In the genomic region with DNA sequence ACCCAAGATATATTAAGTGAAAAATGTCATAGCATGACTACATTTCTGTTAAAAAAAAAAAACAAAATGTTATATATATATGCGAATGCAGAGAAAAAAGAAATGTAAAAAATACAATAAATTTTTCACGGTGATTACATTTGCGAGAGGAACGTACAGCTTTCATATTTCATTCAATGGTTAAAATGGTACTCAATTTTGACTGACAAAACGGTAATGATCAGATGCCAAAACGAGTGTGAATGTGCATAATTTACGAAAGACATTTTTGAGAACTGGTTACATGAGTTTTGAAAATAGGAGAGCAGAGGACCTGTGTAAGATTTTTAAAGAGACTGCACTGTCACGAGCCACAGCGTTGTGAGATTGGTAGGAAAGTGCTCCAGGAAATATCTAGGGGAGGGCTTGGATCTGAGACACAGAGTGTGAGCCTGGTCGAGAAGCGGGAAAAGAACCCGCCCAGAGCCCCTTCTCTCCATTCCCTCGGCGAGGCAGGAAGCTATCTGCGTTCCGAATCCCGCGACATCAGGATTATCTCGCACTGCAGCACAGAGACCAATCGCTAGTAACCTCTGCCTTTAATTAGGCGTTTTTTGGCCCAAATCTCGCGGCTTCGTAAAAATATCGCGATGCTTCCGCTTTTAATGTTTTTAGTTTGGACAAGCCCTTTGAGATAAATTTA, we compare ENCODE assay signal across 8 cellular contexts. TPM values are rescaled to one million over a fixed set of nuclear protein-coding genes. Genes with fewer than 3 reads are reported as not detected.
DNase-seq lines count a peak whose midpoint lies in the region; ATAC-seq and TF ChIP-seq lines count a peak whose summit lies in the region.

No MANE protein-coding gene starts in this region.

- H3K4me3 ChIP-seq in left ventricle myocardium inferior: peak overlapping the region; percentile 78
- peak overlapping the region; percentile 70 for H3K4me3 ChIP-seq in upper lobe of right lung

- TF ChIP-seq CTCF in GM13976 (IDR thresholded peaks at IDR 0.05; ENCODE audit: borderline replicate concordance, control extremely low read depth, extremely low read depth, insufficient read depth, missing control alignments): no peak
- TF ChIP-seq CTCF in left ventricle myocardium inferior (IDR thresholded peaks at IDR 0.05; ENCODE audit: borderline replicate concordance): no peak
- TF ChIP-seq CTCF in upper lobe of right lung (IDR thresholded peaks at IDR 0.05): no peak

- DNase-seq in GM13976 (ENCODE audit: low spot score): peak; percentile 90
- peak; percentile 95 for DNase-seq in NCI-H146 (lab: John Stamatoyannopoulos, UW)
- peak; percentile 79 to 93 (median 89) for DNase-seq in T-cell
- peak; percentile 30 to 91 (median 78) for DNase-seq in amygdala (lab: John Stamatoyannopoulos, UW)
- DNase-seq in left ventricle myocardium inferior: peak; percentile 91
- peak; percentile 96 for DNase-seq in posterior vena cava (ENCODE audit: low spot score)
- DNase-seq in upper lobe of right lung: peak; percentile 90

- H3K27ac ChIP-seq in left ventricle myocardium inferior (replicated peaks): peak overlapping the region; percentile 96
- H3K27ac ChIP-seq in upper lobe of right lung: peak overlapping the region; percentile 99

- H3K9me3 Mint-ChIP-seq in T-cell: no peaks in the 10 kb centered on the region

- peak overlapping the region; percentile 97 to 99 (median 98) for H3K4me3 Mint-ChIP-seq in T-cell

- H3K9me3 ChIP-seq in left ventricle myocardium inferior (replicated peaks) (no peaks in the 10 kb centered on the region), upper lobe of right lung (no peaks in the 10 kb centered on the region)

- H3K4me1 Mint-ChIP-seq in T-cell: peaks cover 15 to 29% (median 21%) of the 10 kb centered on the region in 3 donors

- in situ Hi-C loops in GM13976 (cut with MboI; ENCODE audit: low sequenced_read_pairs, unreplicated experiment): no loop called here

- H3K4me1 ChIP-seq in left ventricle myocardium inferior: peaks cover 24% of the 10 kb centered on the region
- H3K4me1 ChIP-seq in upper lobe of right lung: peaks cover 11% of the 10 kb centered on the region

- CTCF ChIA-PET in T-cell (lab: Charles Lee): interaction anchor here in 1 of 2 donors (0.9 to 3.6 kb wide), 6 partner anchors 9 to 57 kb away, joined by 3 to 26 read pairs (median 6); no protein-coding TSS in a partner anchor

- H3K36me3 Mint-ChIP-seq in T-cell: peaks cover 4% of the 10 kb centered on the region

- ATAC-seq in HG02852 (IDR thresholded peaks at IDR 0.05; ENCODE audit: unreplicated experiment) (peak; percentile 72), T-cell (replicated peaks in 1 of 4) (peak; percentile 75 to 77 (median 77)), upper lobe of right lung (peak; percentile 92)

- H3K27ac Mint-ChIP-seq in T-cell: peak overlapping the region; percentile 99 to 100

- intact Hi-C loops in left ventricle myocardium inferior (cut with micrococcal nuclease) (no loop called here), posterior vena cava (cut with DNase I) (no loop called here), upper lobe of right lung (cut with DNase I) (no loop called here)

- POLR2A ChIA-PET in T-cell (lab: Charles Lee): interaction anchor here (0.7 to 2.5 kb wide), 5 partner anchors 11 to 1321 kb away, joined by 3 to 18 read pairs (median 8); no protein-coding TSS in a partner anchor

- H3K36me3 ChIP-seq in left ventricle myocardium inferior (peaks cover 2% of the 10 kb centered on the region), upper lobe of right lung (peaks cover 6% of the 10 kb centered on the region)

- H3K27me3 ChIP-seq in left ventricle myocardium inferior (ENCODE audit: low read depth) (no peaks in the 10 kb centered on the region), upper lobe of right lung (no peaks in the 10 kb centered on the region)

- H3K27me3 Mint-ChIP-seq in T-cell: peaks cover 0 to 4% of the 10 kb centered on the region in 2 donors

RNA-seq across cellular contexts. Expression of a gene that starts 28.5 kb away (rescaled TPM):
- total RNA-seq in T-cell: 10 to 100 TPM; 27.2 to 91.7 (median 86.9) TPM
- total RNA-seq in left ventricle myocardium inferior: 17.8 TPM
- total RNA-seq in posterior vena cava: 10 to 100 TPM; 30.8 to 35.4 TPM
- 49.9 TPM for total RNA-seq in upper lobe of right lung

Comparison
In these comparisons a context has a peak if more than half of its experiments do, and no peak if none do; other contexts are left out.
1. Peak in every context shown above with its lines: DNase-seq, ATAC-seq, H3K4me3 ChIP-seq and H3K27ac ChIP-seq.